In genomic region chr2:120442923-120443571, GRCh38 we compare ENCODE assay signal across 9 cellular contexts.
A peak's percentile ranks its signal among the peaks of the same experiment; 100 is the strongest.
DNase-seq lines count a peak whose midpoint lies in the region; ATAC-seq and TF ChIP-seq lines count a peak whose summit lies in the region.
"Had no signal": no experiment of that assay in that cellular context is flagged by ENCODE, and none has a peak within 500 bp of the region (broad histone marks: within the 10 kb centered on the region; RNA-seq: fewer than 3 reads in every experiment).

No MANE protein-coding gene starts in this region.

- no peaks in the 10 kb centered on the region for H3K36me3 ChIP-seq in osteoblast (ENCODE audit: insufficient read depth, low read length)
- H3K36me3 ChIP-seq in Karpas-422 (ENCODE audit: insufficient read depth, low read length) = no peaks in the 10 kb centered on the region

- H3K4me1 ChIP-seq in osteoblast (ENCODE audit: insufficient read depth, low read length) (peaks cover 7% of the 10 kb centered on the region), Karpas-422 (ENCODE audit: low read length) (peaks cover 44% of the 10 kb centered on the region)

- peaks cover 67% of the 10 kb centered on the region for H3K27me3 Mint-ChIP-seq in T-helper 17 cell
- peaks cover 27% of the 10 kb centered on the region for H3K27me3 Mint-ChIP-seq in glutamatergic neuron (ENCODE audit: unreplicated experiment)

- no peaks in the 10 kb centered on the region for H3K36me3 Mint-ChIP-seq in T-helper 17 cell (ENCODE audit: low read depth)
- no peaks in the 10 kb centered on the region for H3K36me3 Mint-ChIP-seq in glutamatergic neuron (ENCODE audit: unreplicated experiment)

- H3K4me2 ChIP-seq in osteoblast (ENCODE audit: insufficient read depth, low read length) = peak overlapping the region; percentile 77
- no peak overlapping the region for H3K4me2 ChIP-seq in Karpas-422 (ENCODE audit: low read depth, low read length, poor library complexity, severe bottlenecking)

- no peaks in the 10 kb centered on the region for H3K79me2 ChIP-seq in osteoblast (ENCODE audit: insufficient read depth, low read length)
- H3K79me2 ChIP-seq in Karpas-422 (ENCODE audit: low read length) = no peaks in the 10 kb centered on the region

- ATAC-seq in T-helper 17 cell (peak; percentile 39), HG02870 (IDR thresholded peaks at IDR 0.05; ENCODE audit: unreplicated experiment) (no peak), GM18907 (IDR thresholded peaks at IDR 0.05; ENCODE audit: unreplicated experiment) (no peak)

- peaks cover 27% of the 10 kb centered on the region for H3K27me3 ChIP-seq in osteoblast (ENCODE audit: insufficient read depth, low read length)
- H3K27me3 ChIP-seq in Karpas-422 (ENCODE audit: low read length) = no peaks in the 10 kb centered on the region

- peak overlapping the region; percentile 65 for H3K4me3 ChIP-seq in osteoblast (ENCODE audit: insufficient read depth, low read length)
- H3K4me3 ChIP-seq in Karpas-422 (ENCODE audit: low read length) = no peak overlapping the region

- DNase-seq in COLO668 (lab: John Stamatoyannopoulos, UW; ENCODE audit: unreplicated experiment) (peak; percentile 95), T-helper 17 cell (no peak), glutamatergic neuron (peak; percentile 56), osteoblast (ENCODE audit: insufficient read length, low spot score, missing footprints) (peak; percentile 72), SW 1271 (lab: John Stamatoyannopoulos, UW) (no peak), Karpas-422 (no peak)
- DNase-seq: GF-D8 had no signal

- H3K27ac Mint-ChIP-seq in T-helper 17 cell (no peak overlapping the region), glutamatergic neuron (ENCODE audit: unreplicated experiment) (no peak overlapping the region)

- peaks cover 7% of the 10 kb centered on the region for H3K9me3 Mint-ChIP-seq in glutamatergic neuron (ENCODE audit: unreplicated experiment)

- H3K27ac ChIP-seq in osteoblast (ENCODE audit: low read depth, low read length) (no peak overlapping the region), Karpas-422 (ENCODE audit: low read length) (no peak overlapping the region)

- no peak overlapping the region for H3K9ac ChIP-seq in Karpas-422 (ENCODE audit: low read length)

- H4K20me1 ChIP-seq in osteoblast (ENCODE audit: insufficient read depth, low read length) (no peaks in the 10 kb centered on the region), Karpas-422 (ENCODE audit: insufficient read depth, low read depth, low read length) (no peaks in the 10 kb centered on the region)

- H3K9me2 ChIP-seq in Karpas-422 (replicated peaks; ENCODE audit: insufficient read depth, low read length) = no peaks in the 10 kb centered on the region

- TF ChIP-seq CTCF in glutamatergic neuron (IDR thresholded peaks at IDR 0.05; ENCODE audit: partially characterized antibody, unreplicated experiment) = no peak
- TF ChIP-seq CTCF in osteoblast (IDR thresholded peaks at IDR 0.05; ENCODE audit: extremely low read depth, low read depth, low read length) = no peak

- H3K4me3 Mint-ChIP-seq in T-helper 17 cell (peak overlapping the region; percentile 74), glutamatergic neuron (ENCODE audit: unreplicated experiment) (peak overlapping the region; percentile 85)

- H2AFZ ChIP-seq in osteoblast (ENCODE audit: low read length) = peak overlapping the region; percentile 25
- no peak overlapping the region for H2AFZ ChIP-seq in Karpas-422 (ENCODE audit: low read length)

- H3K9me3 ChIP-seq in T-helper 17 cell (ENCODE audit: control insufficient read depth, low read length, poor library complexity, severe bottlenecking) (no peaks in the 10 kb centered on the region), osteoblast (ENCODE audit: low read depth, low read length) (no peaks in the 10 kb centered on the region), Karpas-422 (ENCODE audit: low read length) (no peaks in the 10 kb centered on the region)

- peaks cover 8% of the 10 kb centered on the region for H3K4me1 Mint-ChIP-seq in T-helper 17 cell
- peaks cover 2% of the 10 kb centered on the region for H3K4me1 Mint-ChIP-seq in glutamatergic neuron (ENCODE audit: low read depth, unreplicated experiment)

Comparison
In these comparisons a context has a peak if more than half of its experiments do, and no peak if none do; other contexts are left out.
1. DNase-seq: peak in COLO668 (single experiment), glutamatergic neuron (single experiment) and osteoblast (single experiment); none in T-helper 17 cell (0 of 3), SW 1271 (0 of 2) and Karpas-422 (single experiment).